ENCODE assay signal across 8 cellular contexts in genomic region chr14:76844223-76844622, GRCh38. TPM values are rescaled to one million over a fixed set of nuclear protein-coding genes. Genes with fewer than 3 reads are reported as not detected.
A peak's percentile ranks its signal among the peaks of the same experiment; 100 is the strongest.
DNase-seq lines count a peak whose midpoint lies in the region; ATAC-seq, FAIRE-seq and TF ChIP-seq lines count a peak whose summit lies in the region.

No MANE protein-coding gene starts in this region.

- no peak for FAIRE-seq in kidney (lab: Jason Lieb, UNC)

- peaks cover 4 to 5% of the 10 kb centered on the region in 2 donors for H3K9me3 Mint-ChIP-seq in activated naive CD4-positive, alpha-beta T cell treated with anti-CD3 and anti-CD28 coated beads, Interleukin-2, amount 50 U/mL, for 72 hours
- H3K9me3 Mint-ChIP-seq in glutamatergic neuron (ENCODE audit: unreplicated experiment): peaks cover 4% of the 10 kb centered on the region

- peaks cover 0 to 7% of the 10 kb centered on the region in 2 donors for H3K36me3 Mint-ChIP-seq in activated naive CD4-positive, alpha-beta T cell treated with anti-CD3 and anti-CD28 coated beads, Interleukin-2, amount 50 U/mL, for 72 hours
- no peaks in the 10 kb centered on the region for H3K36me3 Mint-ChIP-seq in glutamatergic neuron (ENCODE audit: unreplicated experiment)

- no peak overlapping the region for H3K9ac ChIP-seq in kidney (ENCODE audit: low read length in 2 of 2)

- H3K4me1 Mint-ChIP-seq in glutamatergic neuron (ENCODE audit: low read depth, unreplicated experiment): no peaks in the 10 kb centered on the region

- H3K27me3 Mint-ChIP-seq in glutamatergic neuron (ENCODE audit: unreplicated experiment): no peaks in the 10 kb centered on the region

- no peaks in the 10 kb centered on the region for H3K9me3 ChIP-seq in kidney (ENCODE audit: control insufficient read depth in 1 of 2, low read length in 2 of 2)

- no peaks in the 10 kb centered on the region for H3K36me3 ChIP-seq in kidney (ENCODE audit: control insufficient read depth in 1 of 2, insufficient read depth in 2 of 2, low read length in 2 of 2)

- no peaks in the 10 kb centered on the region for H3K4me1 ChIP-seq in kidney (ENCODE audit: control insufficient read depth in 1 of 2, insufficient read depth in 1 of 2, low read depth in 1 of 2, low read length in 2 of 2)

- ATAC-seq in SK-N-SH treated with all-trans-retinoic acid at 6 μM for 48 hours (peak; percentile 74), HG02642 (IDR thresholded peaks at IDR 0.05; ENCODE audit: poor library complexity, unreplicated experiment) (no peak)
- ATAC-seq in activated naive CD4-positive, alpha-beta T cell treated with anti-CD3 and anti-CD28 coated beads, Interleukin-2, amount 50 U/mL, for 72 hours: peak; percentile 100

- intact Hi-C loops in kidney (cut with DNase I): no loop called here

- no peak overlapping the region for H3K4me3 ChIP-seq in GM12864 (ENCODE audit: low read depth, low read length)
- no peak overlapping the region for H3K4me3 ChIP-seq in kidney (ENCODE audit: low read length in 2 of 2)

- DNase-seq in GM12864 (ENCODE audit: low read depth) (no peak), kidney (peak; percentile 88), glutamatergic neuron (no peak), NCI-H526 (lab: John Stamatoyannopoulos, UW) (no peak)
- DNase-seq in activated naive CD4-positive, alpha-beta T cell treated with anti-CD3 and anti-CD28 coated beads, Interleukin-2, amount 50 U/mL, for 72 hours (ENCODE audit: low spot score in 2 of 2): peak in 1 of 2 donors; percentile 64
- peak; percentile 28 to 57 for DNase-seq in stimulated activated CD8-positive, alpha-beta memory T cell treated with anti-CD3 and anti-CD28 coated beads, Interleukin-15, amount 100 ng/mL, for 48 hours (ENCODE audit: low read depth in 2 of 2)

- peak overlapping the region; percentile 7 to 67 for H3K27ac ChIP-seq in kidney (ENCODE audit: low read depth in 2 of 2, low read length in 2 of 2)

- peak overlapping the region; percentile 61 to 92 for H3K27ac Mint-ChIP-seq in activated naive CD4-positive, alpha-beta T cell treated with anti-CD3 and anti-CD28 coated beads, Interleukin-2, amount 50 U/mL, for 72 hours
- H3K27ac Mint-ChIP-seq in glutamatergic neuron (ENCODE audit: unreplicated experiment): no peak overlapping the region

- TF ChIP-seq CTCF in GM12864 (IDR thresholded peaks at IDR 0.05; ENCODE audit: low read depth, low read length, missing control alignments): peak; percentile 20
- TF ChIP-seq CTCF in kidney (IDR thresholded peaks at IDR 0.05; ENCODE audit: borderline replicate concordance, extremely low read depth, insufficient read depth): no peak
- no peak for TF ChIP-seq CTCF in glutamatergic neuron (IDR thresholded peaks at IDR 0.05; ENCODE audit: partially characterized antibody, unreplicated experiment)

- H3K4me3 Mint-ChIP-seq in glutamatergic neuron (ENCODE audit: unreplicated experiment): no peak overlapping the region

TF ChIP-seq in SK-N-SH treated with all-trans-retinoic acid at 6 μM for 48 hours, 23 proteins besides CTCF, POLR2A, EP300 and RAD21:
- TF ChIP-seq ESRRG (CRISPR knock-in tag; IDR thresholded peaks at IDR 0.05) (no peak), POU6F1 (CRISPR knock-in tag; IDR thresholded peaks at IDR 0.05; ENCODE audit: borderline replicate concordance, low read depth) (no peak)

RNA-seq across cellular contexts. Expression of gene LRRC74A, which starts 18.0 kb away (rescaled TPM):
- not detected for total RNA-seq in activated naive CD4-positive, alpha-beta T cell treated with anti-CD3 and anti-CD28 coated beads, Interleukin-2, amount 50 U/mL, for 72 hours
- total RNA-seq in kidney (not detected), glutamatergic neuron (ENCODE audit: unreplicated experiment) (not detected)
- not detected for polyA plus RNA-seq in kidney (ENCODE audit: insufficient read depth, low read depth, low replicate concordance)

RNA-seq across cellular contexts. Expression of gene ANGEL1, which starts 31.5 kb away (rescaled TPM):
- total RNA-seq in activated naive CD4-positive, alpha-beta T cell treated with anti-CD3 and anti-CD28 coated beads, Interleukin-2, amount 50 U/mL, for 72 hours: 10 to 100 TPM; 14.6 to 15.4 TPM
- total RNA-seq in kidney: 21.5 TPM
- 6.3 TPM for polyA plus RNA-seq in kidney (ENCODE audit: insufficient read depth, low read depth, low replicate concordance)
- 13.6 TPM for total RNA-seq in glutamatergic neuron (ENCODE audit: unreplicated experiment)

Comparison
In these comparisons a context has a peak if more than half of its experiments do, and no peak if none do; other contexts are left out.
1. DNase-seq: peak in kidney (single experiment) and stimulated activated CD8-positive, alpha-beta memory T cell treated with anti-CD3 and anti-CD28 coated beads, Interleukin-15, amount 100 ng/mL, for 48 hours (2 of 2); none in GM12864 (single experiment), glutamatergic neuron (single experiment) and NCI-H526 (0 of 2).